In genomic region chr17:57852955-57853328, GRCh38 we compare ENCODE assay signal across 27 cellular contexts. TPM values are rescaled to one million over a fixed set of nuclear protein-coding genes. Genes with fewer than 3 reads are reported as not detected.
DNase-seq lines count a peak whose midpoint lies in the region; ATAC-seq and TF ChIP-seq lines count a peak whose summit lies in the region.
"Had no signal": no experiment of that assay in that cellular context is flagged by ENCODE, and none has a peak within 500 bp of the region (broad histone marks: within the 10 kb centered on the region; RNA-seq: fewer than 3 reads in every experiment).

No MANE protein-coding gene starts in this region.

- no peaks in the 10 kb centered on the region for H3K9me2 ChIP-seq in GM23338 (ENCODE audit: insufficient read depth)

- TF ChIP-seq CTCF in heart left ventricle (IDR thresholded peaks at IDR 0.05) (no peak), endodermal cell (conservative IDR thresholded peaks at IDR 0.05) (no peak), parathyroid adenoma (IDR thresholded peaks at IDR 0.05) (no peak), transverse colon (IDR thresholded peaks at IDR 0.05) (no peak), GM23338 (conservative IDR thresholded peaks at IDR 0.05; ENCODE audit: low read depth in 2 of 2) (no peak)

- 0 out of 2 replicates have a peak, but pooled peaks cover 10% of the 10 kb centered on the region for H3F3A ChIP-seq in GM23338 (replicated peaks; ENCODE audit: low read depth)

- H3K9me3 Mint-ChIP-seq in endodermal cell (no peaks in the 10 kb centered on the region), GM23338 (no peaks in the 10 kb centered on the region)
- H3K9me3 Mint-ChIP-seq: activated T-helper 17 cell treated with anti-CD3 and anti-CD28 coated beads, Interleukin-2, amount 50 U/mL, for 72 hours had no signal

- H3K79me2 ChIP-seq in parathyroid adenoma (peaks cover 19% of the 10 kb centered on the region), GM23338 (replicated peaks; ENCODE audit: insufficient read depth) (peaks cover 19% of the 10 kb centered on the region)

- DNase-seq in heart left ventricle (no peak), left cardiac atrium (no peak), endodermal cell (no peak), transverse colon (no peak), aorta (no peak), substantia nigra (lab: John Stamatoyannopoulos, UW) (no peak), GM23338 (ENCODE audit: low spot score) (no peak)
- DNase-seq: activated CD4-positive, alpha-beta T cell treated with anti-CD3 and anti-CD28 coated beads, Interleukin-2, amount 50 U/mL, for 48 hours; activated CD4-positive, CD25-positive, alpha-beta regulatory T cell; activated CD8-positive, alpha-beta memory T cell treated with anti-CD3 and anti-CD28 coated beads, Interleukin-2, amount 50 U/mL, for 48 hours; DMS153; effector CD8-positive, alpha-beta T cell; IMR-90; NCI-H1092 treated with DMSO at 0.1 percent for 48 hours; NCI-H1930; occipital lobe; retina; stimulated activated CD4-positive, alpha-beta T cell treated with anti-CD3 and anti-CD28 coated beads, Interleukin-4, amount 100 ng/mL, for 4 hours; stimulated activated naive CD4-positive, alpha-beta T cell; SW 1271; T1000; trophoblast cell had no signal

- H3K27me3 Mint-ChIP-seq in endodermal cell (ENCODE audit: insufficient read depth) (no peaks in the 10 kb centered on the region), GM23338 (ENCODE audit: insufficient read depth, low read depth, poor library complexity) (peaks cover 8% of the 10 kb centered on the region)
- H3K27me3 Mint-ChIP-seq: activated naive CD8-positive, alpha-beta T cell; activated T-helper 17 cell treated with anti-CD3 and anti-CD28 coated beads, Interleukin-2, amount 50 U/mL, for 72 hours had no signal

- no peak for TF ChIP-seq POLR2A in heart left ventricle (IDR thresholded peaks at IDR 0.05)
- no peak for TF ChIP-seq POLR2A in transverse colon (IDR thresholded peaks at IDR 0.05)

- H3K9me3 ChIP-seq in heart left ventricle: no peaks in the 10 kb centered on the region
- no peaks in the 10 kb centered on the region for H3K9me3 ChIP-seq in endodermal cell (ENCODE audit: control insufficient read depth, low read length)
- H3K9me3 ChIP-seq in parathyroid adenoma (ENCODE audit: control insufficient read depth, low read length): no peaks in the 10 kb centered on the region
- H3K9me3 ChIP-seq in transverse colon: no peaks in the 10 kb centered on the region
- H3K9me3 ChIP-seq in aorta (ENCODE audit: control insufficient read depth, low read length): no peaks in the 10 kb centered on the region

- H3K36me3 ChIP-seq in heart left ventricle (peaks cover 0 to 11% (median 4%) of the 10 kb centered on the region in 9 donors), endodermal cell (ENCODE audit: control insufficient read depth, insufficient read depth, low read length) (peaks cover 10% of the 10 kb centered on the region), parathyroid adenoma (ENCODE audit: control insufficient read depth, insufficient read depth, low read length) (no peaks in the 10 kb centered on the region), transverse colon (no peaks in the 10 kb centered on the region), aorta (ENCODE audit: control insufficient read depth in 1 of 2, insufficient read depth in 2 of 2, low read length in 1 of 2) (no peaks in the 10 kb centered on the region), GM23338 (ENCODE audit: insufficient read depth) (peaks cover 5% of the 10 kb centered on the region)

- no peaks in the 10 kb centered on the region for H3K27me3 ChIP-seq in heart left ventricle
- no peaks in the 10 kb centered on the region for H3K27me3 ChIP-seq in endodermal cell (ENCODE audit: control insufficient read depth, insufficient read depth, low read length, poor library complexity, severe bottlenecking)
- H3K27me3 ChIP-seq in parathyroid adenoma (ENCODE audit: control insufficient read depth, insufficient read depth, low read length): no peaks in the 10 kb centered on the region
- H3K27me3 ChIP-seq in transverse colon: no peaks in the 10 kb centered on the region
- H3K27me3 ChIP-seq in aorta (ENCODE audit: control insufficient read depth in 1 of 2, insufficient read depth in 2 of 2, low read length in 1 of 2): no peaks in the 10 kb centered on the region
- no peaks in the 10 kb centered on the region for H3K27me3 ChIP-seq in GM23338 (ENCODE audit: insufficient read depth)

- H3K9ac ChIP-seq in endodermal cell (ENCODE audit: extremely low read depth, low read length, poor library complexity, severe bottlenecking): no peak overlapping the region
- H3K9ac ChIP-seq in parathyroid adenoma: no peak overlapping the region

- ATAC-seq in heart left ventricle: no peak
- no peak for ATAC-seq in left cardiac atrium
- ATAC-seq in aorta (ENCODE audit: low FRiP score): no peak
- no peak for ATAC-seq in GM23338
- ATAC-seq: activated T-helper 17 cell treated with anti-CD3 and anti-CD28 coated beads, Interleukin-2, amount 50 U/mL, for 72 hours; esophagus mucosa had no signal

- no peak overlapping the region for H3K4me2 ChIP-seq in parathyroid adenoma (ENCODE audit: low read length)
- no peak overlapping the region for H3K4me2 ChIP-seq in GM23338

- H2AFZ ChIP-seq in parathyroid adenoma: peak overlapping the region; percentile 2
- H2AFZ ChIP-seq in GM23338: no peak overlapping the region

- H3K27ac ChIP-seq in heart left ventricle (peak overlapping the region; percentile 88 to 97 (median 93)), endodermal cell (ENCODE audit: low read depth, low read length) (no peak overlapping the region), parathyroid adenoma (no peak overlapping the region), transverse colon (peak overlapping the region; percentile 90 to 95 (median 92)), aorta (ENCODE audit: low read depth in 1 of 2, low read length in 2 of 2) (peak overlapping the region in 1 of 2 donors; percentile 61), substantia nigra (ENCODE audit: low read depth, low read length, poor library complexity, severe bottlenecking) (no peak overlapping the region), GM23338 (ENCODE audit: low read depth) (no peak overlapping the region)

- H4K20me1 ChIP-seq in GM23338 (replicated peaks; ENCODE audit: insufficient read depth): no peaks in the 10 kb centered on the region

- no peak for TF ChIP-seq EP300 in transverse colon (IDR thresholded peaks at IDR 0.05; ENCODE audit: low read depth)

- H3K4me1 ChIP-seq in heart left ventricle: peaks cover 4 to 68% (median 35%) of the 10 kb centered on the region in 12 donors
- peaks cover 26% of the 10 kb centered on the region for H3K4me1 ChIP-seq in endodermal cell (ENCODE audit: control insufficient read depth, insufficient read depth, low read length)
- peaks cover 11% of the 10 kb centered on the region for H3K4me1 ChIP-seq in parathyroid adenoma
- peaks cover 15 to 42% (median 24%) of the 10 kb centered on the region in 4 donors for H3K4me1 ChIP-seq in transverse colon
- H3K4me1 ChIP-seq in aorta (ENCODE audit: control insufficient read depth in 1 of 2, insufficient read depth in 2 of 2, low read length in 2 of 2): peaks cover 2 to 9% of the 10 kb centered on the region in 2 donors
- peaks cover 25% of the 10 kb centered on the region for H3K4me1 ChIP-seq in GM23338 (ENCODE audit: insufficient read depth)

- in situ Hi-C loops in transverse colon (cut with MboI; ENCODE audit: low pct_ligation_motif_present in 1 of 4, low pct_unique_long_range_greater_than_20kb in 1 of 4, low sequenced_read_pairs in 3 of 4): loop anchor here in 3 of 4 donors (10.0 to 25.0 kb wide), 3 partner anchors 234 to 262 kb away; partner anchors contain the start of gene DYNLL2 (in 1 of the 3)

- H3K4me1 Mint-ChIP-seq in endodermal cell (peaks cover 46% of the 10 kb centered on the region), GM23338 (peaks cover 28% of the 10 kb centered on the region)

- peaks cover 14% of the 10 kb centered on the region for H3K36me3 Mint-ChIP-seq in endodermal cell (ENCODE audit: low read depth)
- H3K36me3 Mint-ChIP-seq in GM23338 (ENCODE audit: low read depth): peaks cover 16% of the 10 kb centered on the region; the same call in 2 of the 3 replicates

- WGBS in heart left ventricle, 4 donors: 59 to 61% (median 60%) methylated on average over 6 of the region's 6 CpGs
- WGBS in endodermal cell (ENCODE audit: insufficient coverage in 1 of 2, insufficient read length in 1 of 2), 2 experiments: 65 to 76% methylated on average over 4 to 5 of the region's 6 CpGs
- 63 to 67% methylated on average over 6 of the region's 6 CpGs for WGBS in transverse colon (ENCODE audit: low coverage in 1 of 2), 2 donors
- WGBS in aorta, 2 donors: 67 to 72% methylated on average over 6 of the region's 6 CpGs

- no peak overlapping the region for H3K4me3 ChIP-seq in heart left ventricle
- H3K4me3 ChIP-seq in endodermal cell (ENCODE audit: low read length): no peak overlapping the region
- no peak overlapping the region for H3K4me3 ChIP-seq in parathyroid adenoma (ENCODE audit: low read depth, low read length)
- no peak overlapping the region for H3K4me3 ChIP-seq in transverse colon
- H3K4me3 ChIP-seq in aorta (ENCODE audit: low read length in 2 of 2): no peak overlapping the region
- H3K4me3 ChIP-seq in GM23338: no peak overlapping the region

- H3K27ac Mint-ChIP-seq in endodermal cell: peak overlapping the region; percentile 41
- H3K27ac Mint-ChIP-seq in GM23338: no peak overlapping the region
- H3K27ac Mint-ChIP-seq: activated naive CD8-positive, alpha-beta T cell; activated T-helper 17 cell treated with anti-CD3 and anti-CD28 coated beads, Interleukin-2, amount 50 U/mL, for 72 hours; B cell had no signal

- intact Hi-C loops in heart left ventricle (cut with DNase I): loop anchor here in 8 of 10 donors (5.0 to 10.0 kb wide), 3 partner anchors 39 to 234 kb away; partner anchors contain the start of gene DYNLL2 (in 6 of the 8)
- intact Hi-C loops in left cardiac atrium (cut with DNase I): loop anchor here in 1 of 2 donors (5.0 kb wide), 1 partner anchor 39 kb away; no protein-coding TSS in a partner anchor
- intact Hi-C loops in transverse colon (cut with DNase I; ENCODE audit: low total_unique reads): loop anchor here (10.0 kb wide), 1 partner anchor 232 kb away; the partner anchor contains the start of gene DYNLL2
- intact Hi-C loops in aorta (cut with DNase I): loop anchor here (5.0 to 10.0 kb wide), 2 partner anchors 242 to 259 kb away; no protein-coding TSS in a partner anchor

- no peak overlapping the region for H3K4me3 Mint-ChIP-seq in endodermal cell
- H3K4me3 Mint-ChIP-seq in GM23338: no peak overlapping the region
- H3K4me3 Mint-ChIP-seq: activated naive CD8-positive, alpha-beta T cell; activated T-helper 17 cell treated with anti-CD3 and anti-CD28 coated beads, Interleukin-2, amount 50 U/mL, for 72 hours; B cell had no signal

RNA-seq across cellular contexts. Expression of gene MRPS23, which starts 3.1 kb away (rescaled TPM):
- total RNA-seq in heart left ventricle: 10 to 100 TPM; 44.6 to 99.3 (median 71.8) TPM
- 100 to 1,000 TPM in 1 of 2 donors, 10 to 100 TPM in 1; 23.9 to 207 TPM for polyA plus RNA-seq in heart left ventricle
- 10 to 100 TPM; 45.2 to 55.8 TPM for total RNA-seq in left cardiac atrium
- 10 to 100 TPM; 43.9 to 49.2 TPM for total RNA-seq in endodermal cell
- 40.1 TPM for polyA plus RNA-seq in endodermal cell (2013, experiment 1 of 2)
- 41.1 TPM for polyA plus RNA-seq in endodermal cell (2013, experiment 2 of 2)
- total RNA-seq in transverse colon: 10 to 100 TPM in 1 of 4 donors, 1 to 10 TPM in 2, under 1 TPM in 1; 0.37 to 11.1 (median 6.5) TPM
- 10 to 100 TPM; 21.6 to 22.8 TPM for total RNA-seq in aorta
- polyA plus RNA-seq in aorta: 10 to 100 TPM; 22.5 to 39.9 TPM
- 38.0 and 53.2 TPM in 2 replicates for total RNA-seq in GM23338 (2014; rRNA removed; shearing (Covaris generic))
- polyA plus RNA-seq in GM23338 (2016; fragmentation: Nextera tagmentation; extraction: Ambion mirVana): 65.5 and 74.5 TPM in 2 replicates

Comparison
In these comparisons a context has a peak if more than half of its experiments do, and no peak if none do; other contexts are left out.
1. H3K27ac ChIP-seq: peak in heart left ventricle (12 of 12) and transverse colon (4 of 4); none in endodermal cell (single experiment), parathyroid adenoma (single experiment), substantia nigra (single experiment) and GM23338 (single experiment).